8 cellular contexts compared by ENCODE assay signal in genomic region chr2:25340340-25340886, GRCh38. TPM values are rescaled to one million over a fixed set of nuclear protein-coding genes. Genes with fewer than 3 reads are reported as not detected.
A peak's percentile ranks its signal among the peaks of the same experiment; 100 is the strongest.
DNase-seq lines count a peak whose midpoint lies in the region; ATAC-seq and TF ChIP-seq lines count a peak whose summit lies in the region.

No MANE protein-coding gene starts in this region.

- CTCF ChIA-PET in Panc1 (lab: Charles Lee): no interaction called here

- in situ Hi-C loops in Panc1 (cut with HindIII; ENCODE audit: low pct_unique_long_range_greater_than_20kb, low sequenced_read_pairs): no loop called here

- DNase-seq in NCI-H2029 (lab: John Stamatoyannopoulos, UW) (peak; percentile 30), NCI-H2029 treated with DMSO at 0.1 percent for 48 hours (lab: John Stamatoyannopoulos, UW) (no peak), Panc1 (ENCODE audit: low read depth, low spot score) (no peak), coronary artery (ENCODE audit: low spot score) (no peak), vagina (ENCODE audit: extremely low spot score in 2 of 2) (no peak), NOMO-1 treated with dmso at 0.1 percent for 144 hours (lab: John Stamatoyannopoulos, UW; ENCODE audit: unreplicated experiment) (no peak)

- ATAC-seq in Panc1: no peak
- no peak for ATAC-seq in HG03095 (IDR thresholded peaks at IDR 0.05; ENCODE audit: unreplicated experiment)

- no peak for TF ChIP-seq POLR2A in vagina (IDR thresholded peaks at IDR 0.05)

- H3K36me3 ChIP-seq in Panc1 (ENCODE audit: control insufficient read depth, insufficient read depth, low read length): no peaks in the 10 kb centered on the region
- H3K36me3 ChIP-seq in mucosa of rectum (ENCODE audit: control insufficient read depth in 2 of 2, insufficient read depth in 2 of 2, low read length in 2 of 2): no peaks in the 10 kb centered on the region
- H3K36me3 ChIP-seq in vagina: no peaks in the 10 kb centered on the region

- H3K9me3 ChIP-seq in Panc1 (ENCODE audit: control insufficient read depth, insufficient read depth, low read depth, low read length) (no peaks in the 10 kb centered on the region), mucosa of rectum (ENCODE audit: control insufficient read depth in 2 of 2, low read length in 2 of 2) (no peaks in the 10 kb centered on the region), vagina (no peaks in the 10 kb centered on the region)

- no peak overlapping the region for H3K27ac ChIP-seq in Panc1 (ENCODE audit: low read length)
- H3K27ac ChIP-seq in coronary artery: peak overlapping the region; percentile 44 to 97
- H3K27ac ChIP-seq in mucosa of rectum (ENCODE audit: low read depth in 2 of 2, low read length in 2 of 2): peak overlapping the region; percentile 48 to 61
- H3K27ac ChIP-seq in vagina: peak overlapping the region; percentile 89

- H3K4me3 ChIP-seq in Panc1 (ENCODE audit: low read depth in 2 of 2, low read length in 2 of 2) (peak overlapping the region; percentile 54 to 61), coronary artery (peak overlapping the region; percentile 99), mucosa of rectum (ENCODE audit: low read length in 2 of 2) (peak overlapping the region; percentile 60 to 62), vagina (peak overlapping the region; percentile 67 to 74)

- no TSS peak for BruUV-seq in Panc1 (replicated peaks; lab: Mats Ljungman, UMichigan)

- POLR2A ChIA-PET in Panc1 (lab: Charles Lee): no interaction called here

- H3K27me3 ChIP-seq in Panc1 (ENCODE audit: control insufficient read depth, insufficient read depth, low read length) (no peaks in the 10 kb centered on the region), mucosa of rectum (ENCODE audit: control insufficient read depth in 2 of 2, insufficient read depth in 2 of 2, low read length in 2 of 2) (no peaks in the 10 kb centered on the region), vagina (no peaks in the 10 kb centered on the region)

- peak overlapping the region in 1 of 2 donors; percentile 51 for H3K9ac ChIP-seq in mucosa of rectum (ENCODE audit: low read depth in 1 of 2, low read length in 2 of 2)

- intact Hi-C loops in Panc1 (cut with micrococcal nuclease; ENCODE audit: unreplicated experiment): no loop called here
- intact Hi-C loops in vagina (cut with DNase I): no loop called here

- H3K4me1 ChIP-seq in Panc1 (ENCODE audit: control insufficient read depth, insufficient read depth, low read length): no peaks in the 10 kb centered on the region
- H3K4me1 ChIP-seq in mucosa of rectum (ENCODE audit: control insufficient read depth in 2 of 2, insufficient read depth in 2 of 2, low read length in 2 of 2): peaks cover 9 to 11% of the 10 kb centered on the region in 2 donors
- H3K4me1 ChIP-seq in vagina: peaks cover 50% of the 10 kb centered on the region

- TF ChIP-seq CTCF in Panc1 (IDR thresholded peaks at IDR 0.05) (no peak), coronary artery (IDR thresholded peaks at IDR 0.05) (no peak), vagina (IDR thresholded peaks at IDR 0.05) (no peak)

RNA-seq across cellular contexts. Expression of gene DNMT3A, which starts 1.3 kb away (rescaled TPM):
- total RNA-seq in Panc1 (2021; ENCODE audit: unreplicated experiment) (29.3 TPM), vagina (28.0 TPM)
- 54.3 TPM for polyA plus RNA-seq in Panc1 (2012; ENCODE audit: insufficient read length)
